In the genomic region with DNA sequence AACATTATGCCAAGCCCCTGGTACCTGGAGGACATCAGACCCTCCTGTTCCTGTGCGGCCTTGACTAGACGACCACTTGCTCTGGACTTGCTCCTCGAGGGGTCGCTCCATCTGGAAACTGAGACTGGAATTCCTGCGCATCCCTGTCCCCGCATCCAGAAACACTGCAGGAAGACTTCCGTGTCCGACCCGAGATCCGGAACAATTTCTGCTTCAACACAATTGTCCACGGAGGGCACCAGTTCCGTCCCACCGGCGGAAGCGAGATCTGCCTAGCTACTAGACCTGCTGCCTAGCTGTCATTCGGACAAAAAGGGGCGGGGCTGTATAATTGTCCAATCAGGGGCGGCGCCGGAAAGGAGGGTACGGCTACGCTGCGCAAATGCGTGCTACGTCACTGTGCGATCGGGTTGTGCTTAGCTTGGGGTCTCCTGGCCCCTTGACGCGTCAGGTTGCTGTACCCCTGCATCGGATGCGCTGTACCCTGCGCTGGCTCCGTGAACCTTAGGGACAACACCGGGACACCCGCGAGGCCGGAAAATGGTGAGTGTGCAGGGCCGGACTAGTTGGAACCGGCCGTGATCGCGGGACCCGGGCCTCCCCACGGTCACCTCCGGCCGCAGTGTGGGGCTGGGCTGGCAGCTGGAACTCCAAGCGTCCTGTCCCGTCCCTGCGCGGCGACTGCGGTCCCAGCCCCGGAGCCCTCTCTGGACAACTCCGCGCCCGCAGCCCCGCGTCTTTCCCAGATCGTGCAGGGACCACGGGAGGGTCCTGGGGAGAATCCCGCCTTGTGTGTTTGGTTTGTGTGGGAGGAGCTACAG, we compare ENCODE assay signal across 8 cellular contexts. TPM values are rescaled to one million over a fixed set of nuclear protein-coding genes. Genes with fewer than 3 reads are reported as not detected.
A peak's percentile ranks its signal among the peaks of the same experiment; 100 is the strongest.
DNase-seq lines count a peak whose midpoint lies in the region; ATAC-seq, FAIRE-seq and TF ChIP-seq lines count a peak whose summit lies in the region.

A gene (minus strand): TSS at position 274 of the 821 bp plus-strand sequence. CDS start 133 bp downstream, at position 141.
A gene (plus strand): TSS at position 381 of the 821 bp plus-strand sequence. CDS start 160 bp downstream, at position 541.

- peak in 1 of 2 donors; percentile 70 for TF ChIP-seq POLR2A in vagina (IDR thresholded peaks at IDR 0.05)

- H3K27ac ChIP-seq in vagina: peak within 1 kb of the TSS; percentile 94

- in situ Hi-C loops in astrocyte of the cerebellum (cut with HindIII; ENCODE audit: low sequenced_read_pairs): no loop called here

- no peaks in the 10 kb centered on the region for H3K27me3 ChIP-seq in vagina

- H3K36me3 ChIP-seq in vagina: peaks cover 0 to 12% of the 10 kb centered on the region in 2 donors

- intact Hi-C loops in vagina (cut with DNase I): loop anchor here (10.0 kb wide), 1 partner anchor 54 kb away; a partner anchor contains a TSS

- H3K9me3 ChIP-seq in vagina: no peaks in the 10 kb centered on the region

- peak; percentile 99 for FAIRE-seq in GM18507 (lab: Jason Lieb, UNC)

- H3K4me3 ChIP-seq in astrocyte of the cerebellum (ENCODE audit: low read depth, low read length) (peak within 1 kb of the TSS; percentile 100), vagina (peak within 1 kb of the TSS; percentile 78 to 94)

- peak; percentile 18 for TF ChIP-seq CTCF in astrocyte of the cerebellum (IDR thresholded peaks at IDR 0.05; ENCODE audit: low read depth, low read length, missing control alignments)
- TF ChIP-seq CTCF in vagina (IDR thresholded peaks at IDR 0.05): no peak

- H3K4me1 ChIP-seq in vagina: peaks cover 45% of the 10 kb centered on the region

- DNase-seq in GM18507 (ENCODE audit: extremely low spot score, insufficient read length, low read depth): peak; percentile 89
- peak; percentile 98 to 99 for DNase-seq in NCI-H2081 (lab: John Stamatoyannopoulos, UW)
- peak; percentile 91 for DNase-seq in T-helper 9 cell
- DNase-seq in astrocyte of the cerebellum (ENCODE audit: low read depth): peak; percentile 94
- DNase-seq in hepatic stellate cell (ENCODE audit: low spot score): peak; percentile 99
- peak; percentile 97 for DNase-seq in putamen (ENCODE audit: low spot score)
- peak; percentile 98 to 99 for DNase-seq in vagina (ENCODE audit: extremely low spot score in 2 of 2)

- ATAC-seq in HG03025 (IDR thresholded peaks at IDR 0.05; ENCODE audit: low FRiP score, unreplicated experiment): peak; percentile 67

RNA-seq across cellular contexts. Expression of the first gene that starts in this region (rescaled TPM):
- 4.9 TPM for total RNA-seq in vagina

RNA-seq across cellular contexts. Expression of the second gene that starts in this region (rescaled TPM):
- total RNA-seq in vagina: 17.9 TPM

Comparison
In these comparisons a context has a peak if more than half of its experiments do, and no peak if none do; other contexts are left out.
1. Peak in every context shown above with its lines: DNase-seq, ATAC-seq, H3K4me3 ChIP-seq and H3K27ac ChIP-seq.